8 cellular contexts compared by ENCODE assay signal in the genomic region with DNA sequence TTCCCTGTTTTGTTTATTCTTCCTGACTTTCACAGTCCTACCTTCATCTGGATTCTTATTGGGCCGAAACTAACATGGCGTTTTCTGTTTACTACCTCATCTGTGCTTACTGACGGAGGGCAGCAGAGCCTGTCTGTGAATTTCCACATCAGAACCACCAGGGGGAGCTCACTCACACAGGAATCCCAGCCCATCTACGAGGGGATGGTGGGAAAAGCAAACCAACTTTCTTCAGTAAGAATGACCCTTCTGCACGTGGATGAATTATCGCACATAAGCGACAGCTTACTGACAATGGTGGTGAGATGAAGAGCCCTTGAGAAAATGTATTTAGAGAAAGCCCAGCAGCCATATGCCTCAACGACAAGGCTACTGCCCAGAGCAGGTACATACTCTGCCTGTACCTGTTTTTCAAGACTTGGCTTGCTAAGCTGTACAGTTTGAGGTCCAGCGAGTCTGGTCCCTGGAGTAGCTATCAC. TPM values are rescaled to one million over a fixed set of nuclear protein-coding genes. Genes with fewer than 3 reads are reported as not detected.
DNase-seq lines count a peak whose midpoint lies in the region; ATAC-seq, FAIRE-seq and TF ChIP-seq lines count a peak whose summit lies in the region.

No MANE protein-coding gene starts in this region.

- DNase-seq in A549 (ENCODE audit: low read depth in 1 of 2, low spot score in 1 of 2) (peak; percentile 65 to 75), HUDEP-2 (lab: John Stamatoyannopoulos, UW; ENCODE audit: unreplicated experiment in 76 of 76) (peak in 67 of 76 experiments; percentile 5 to 76 (median 40)), epithelial cell of esophagus (ENCODE audit: low read depth) (peak; percentile 73), myocyte (ENCODE audit: low read depth) (peak; percentile 80)
- peak; percentile 49 for DNase-seq in activated CD8-positive, alpha-beta memory T cell treated with anti-CD3 and anti-CD28 coated beads, Interleukin-2, amount 50 U/mL, for 4 hours
- DNase-seq in stimulated activated naive B cell treated with anti-CD40 and anti-IgM and Interleukin-4, amounts not matched to agents 10 μg/mL and 1 μg/mL and 100 μg/mL, for 72 hours = peak; percentile 48

- no peak for TF ChIP-seq EP300 in A549 (IDR thresholded peaks at IDR 0.05)

- H3K9me2 ChIP-seq in OCI-LY1 (ENCODE audit: low read depth, low read length) = no peaks in the 10 kb centered on the region

- H3K36me3 ChIP-seq in OCI-LY1 (ENCODE audit: insufficient read depth, low read length) = peaks cover 40% of the 10 kb centered on the region

- no peaks in the 10 kb centered on the region for H3K27me3 Mint-ChIP-seq in stimulated activated naive B cell treated with anti-CD40 and anti-IgM and Interleukin-4, amounts not matched to agents 10 μg/mL and 1 μg/mL and 100 μg/mL, for 72 hours

- H3K4me2 ChIP-seq in A549 = peak overlapping the region; percentile 40; the same call in 2 of the 3 replicates
- no peak overlapping the region for H3K4me2 ChIP-seq in OCI-LY1 (ENCODE audit: low read length)

- H3K9ac ChIP-seq in OCI-LY1 (ENCODE audit: low read length) = 0 out of 2 replicates have a peak overlapping the region, but pooled peaks have one; percentile 23

- CTCF ChIA-PET in A549 (lab: Yijun Ruan, JAX) = interaction anchor here (0.7 to 4.6 kb wide), 72 partner anchors 8 to 457 kb away, joined by 3 to 47 read pairs (median 4); partner anchors contain the start of genes CREB3L1, LARGE2 and PEX16

- TF ChIP-seq CTCF in A549 (IDR thresholded peaks at IDR 0.05) (peak; percentile 92), OCI-LY1 (IDR thresholded peaks at IDR 0.05; ENCODE audit: low read length) (peak; percentile 96), epithelial cell of esophagus (IDR thresholded peaks at IDR 0.05; ENCODE audit: insufficient read depth, low read depth, low read length, missing control alignments) (peak; percentile 97)

- H3K27ac Mint-ChIP-seq in stimulated activated naive B cell treated with anti-CD40 and anti-IgM and Interleukin-4, amounts not matched to agents 10 μg/mL and 1 μg/mL and 100 μg/mL, for 72 hours = no peak overlapping the region

- H3K4me1 ChIP-seq in A549 = no peaks in the 10 kb centered on the region
- H3K4me1 ChIP-seq in OCI-LY1 (ENCODE audit: insufficient read depth, low read length, severe bottlenecking) = peaks cover 8% of the 10 kb centered on the region

- H4K20me1 ChIP-seq in OCI-LY1 (ENCODE audit: insufficient read depth, low read length) = no peaks in the 10 kb centered on the region

- no peaks in the 10 kb centered on the region for H3K27me3 ChIP-seq in OCI-LY1 (ENCODE audit: insufficient read depth, low read length)

- ATAC-seq in A549 (peak; percentile 97 to 99), GM18502 (IDR thresholded peaks at IDR 0.05; ENCODE audit: poor library complexity, unreplicated experiment) (peak; percentile 72)
- peak; percentile 90 to 94 for ATAC-seq in stimulated activated naive B cell treated with anti-CD40 and anti-IgM and Interleukin-4, amounts not matched to agents 10 μg/mL and 1 μg/mL and 100 μg/mL, for 72 hours (replicated peaks)

- H3K4me1 Mint-ChIP-seq in stimulated activated naive B cell treated with anti-CD40 and anti-IgM and Interleukin-4, amounts not matched to agents 10 μg/mL and 1 μg/mL and 100 μg/mL, for 72 hours = no peaks in the 10 kb centered on the region

- H3K4me3 ChIP-seq in A549 (no peak overlapping the region), OCI-LY1 (ENCODE audit: low read depth, low read length, poor library complexity, severe bottlenecking) (no peak overlapping the region), epithelial cell of esophagus (ENCODE audit: low read length) (no peak overlapping the region)

- H3F3A ChIP-seq in OCI-LY1 (ENCODE audit: insufficient read depth, low read length) = no peaks in the 10 kb centered on the region

- no peak overlapping the region for H2AFZ ChIP-seq in OCI-LY1 (ENCODE audit: low read length)

- 18% methylated on average over 9 of the region's 9 CpGs for WGBS in A549 (ENCODE audit: missing lambda C conversion rate)

- TF ChIP-seq POLR2A in A549 (IDR thresholded peaks at IDR 0.05; ENCODE audit: low read length) = no peak

- POLR2A ChIA-PET in A549 (lab: Yijun Ruan, JAX) = no interaction called here

- no peaks in the 10 kb centered on the region for H3K79me2 ChIP-seq in OCI-LY1 (ENCODE audit: insufficient read depth, low read length)

- H3K4me3 Mint-ChIP-seq in stimulated activated naive B cell treated with anti-CD40 and anti-IgM and Interleukin-4, amounts not matched to agents 10 μg/mL and 1 μg/mL and 100 μg/mL, for 72 hours = no peak overlapping the region

- no peaks in the 10 kb centered on the region for H3K9me3 ChIP-seq in A549
- peaks cover 3% of the 10 kb centered on the region; the same call in 1 of the 2 replicates for H3K9me3 ChIP-seq in OCI-LY1 (ENCODE audit: low read length)

- H3K27ac ChIP-seq in A549 = no peak overlapping the region
- no peak overlapping the region for H3K27ac ChIP-seq in OCI-LY1 (ENCODE audit: low read depth, low read length, poor library complexity, severe bottlenecking)

- H3K36me3 Mint-ChIP-seq in stimulated activated naive B cell treated with anti-CD40 and anti-IgM and Interleukin-4, amounts not matched to agents 10 μg/mL and 1 μg/mL and 100 μg/mL, for 72 hours = peaks cover 11 to 17% of the 10 kb centered on the region in 2 donors

- TF ChIP-seq RAD21 in A549 (conservative IDR thresholded peaks at IDR 0.05 in 1 of 2, IDR thresholded peaks at IDR 0.05 in 1 of 2) = peak; percentile 61 to 73

- H3K9me3 Mint-ChIP-seq in stimulated activated naive B cell treated with anti-CD40 and anti-IgM and Interleukin-4, amounts not matched to agents 10 μg/mL and 1 μg/mL and 100 μg/mL, for 72 hours = no peaks in the 10 kb centered on the region

- peak; percentile 96 for FAIRE-seq in A549 (lab: Jason Lieb, UNC)

TF ChIP-seq in A549, 52 proteins besides CTCF, POLR2A, EP300 and RAD21:
- TF ChIP-seq RNF2 (IDR thresholded peaks at IDR 0.05; ENCODE audit: borderline replicate concordance, low read depth) = no peak
- TF ChIP-seq SMC3 (IDR thresholded peaks at IDR 0.05) = peak; percentile 72
TF ChIP-seq in A549: peak in this region for 1.

RNA-seq across cellular contexts. Expression of gene LARGE2, which starts 42.5 kb away (rescaled TPM):
- polyA plus RNA-seq in A549 (2011; rRNA removed) = 0.97 and 1.2 TPM in 2 replicates
- polyA plus RNA-seq in A549 (2012; cell fraction: cytosol; rRNA removed) = 4.4 and 5.0 TPM in 2 replicates
- 10.8 and 14.4 TPM in 2 replicates for polyA plus RNA-seq in A549 (2012; cell fraction: nucleus; rRNA removed)
- 1.4 to 2.3 TPM (median 2.1 TPM) in 3 replicates for polyA plus RNA-seq in A549 (2017; fragmentation: RNase III; extraction: RNeasy Plus Mini Kit Qiagen cat#74134 plus additional on column Dnase treatment)
- 0.70 and 1.4 TPM in 2 replicates for polyA minus RNA-seq in A549 (2011; rRNA and poly(A)+ RNA removed)
- total RNA-seq in myocyte = not detected in 2 replicates
- not detected for polyA plus RNA-seq in myocyte (2012)

RNA-seq across cellular contexts. Expression of gene PEX16, which starts 47.3 kb away (rescaled TPM):
- polyA plus RNA-seq in A549 (2011; rRNA removed) (18.0 and 20.2 TPM in 2 replicates), A549 (2017; fragmentation: RNase III; extraction: RNeasy Plus Mini Kit Qiagen cat#74134 plus additional on column Dnase treatment) (16.2 to 18.2 TPM (median 17.8 TPM) in 3 replicates)
- 28.6 and 34.6 TPM in 2 replicates for polyA plus RNA-seq in A549 (2012; cell fraction: cytosol; rRNA removed)
- polyA plus RNA-seq in A549 (2012; cell fraction: nucleus; rRNA removed) = 83.0 and 92.0 TPM in 2 replicates
- polyA minus RNA-seq in A549 (2011; rRNA and poly(A)+ RNA removed) = 8.4 and 12.7 TPM in 2 replicates
- 16.3 and 23.0 TPM in 2 replicates for total RNA-seq in myocyte
- polyA plus RNA-seq in myocyte (2012) = 21.9 TPM

RNA-seq across cellular contexts. Expression of gene FREY1, which starts 57.9 kb away (rescaled TPM):
- polyA plus RNA-seq in A549 (2011; rRNA removed) = 0.17 TPM in 1 of 2 replicates, not detected in the other
- polyA plus RNA-seq in A549 (2012; cell fraction: cytosol; rRNA removed) = 0.13 and 0.18 TPM in 2 replicates
- 1.7 and 2.0 TPM in 2 replicates for polyA plus RNA-seq in A549 (2012; cell fraction: nucleus; rRNA removed)
- polyA plus RNA-seq in A549 (2017; fragmentation: RNase III; extraction: RNeasy Plus Mini Kit Qiagen cat#74134 plus additional on column Dnase treatment) = 0.18 to 0.22 TPM (median 0.21 TPM) in 3 replicates
- polyA minus RNA-seq in A549 (2011; rRNA and poly(A)+ RNA removed) = 1.1 and 2.7 TPM in 2 replicates
- 0.29 and 0.42 TPM in 2 replicates for total RNA-seq in myocyte
- polyA plus RNA-seq in myocyte (2012) = 0.21 TPM
